34 cellular contexts compared by ENCODE assay signal in genomic region chr2:241182126-241182525, GRCh38.
"Had no signal": no experiment of that assay in that cellular context is flagged by ENCODE, and none has a peak within 500 bp of the region (broad histone marks: within the 10 kb centered on the region; RNA-seq: fewer than 3 reads in every experiment).

No MANE protein-coding gene starts in this region.

- H3K4me3 ChIP-seq: MG63 had no signal

- H3K27me3 ChIP-seq: MG63 had no signal

- H3K27ac ChIP-seq: KMS-11 had no signal

- H3K9me3 ChIP-seq: MG63 had no signal

- H3K4me2 ChIP-seq: KMS-11 had no signal

- DNase-seq: Karpas-422, Kasumi-1, MG63, MM.1S, MV-4-11, NCI-H1048, NCI-H1092, NCI-H1092 treated with DMSO at 0.1 percent for 48 hours, NCI-H1105, NCI-H1105 treated with DMSO at 0.1 percent for 48 hours, NCI-H1417, NCI-H1417 treated with DMSO at 0.1 percent for 48 hours, NCI-H1436, NCI-H1436 treated with DMSO at 0.1 percent for 48 hours, NCI-H146, NCI-H1694, NCI-H1694 treated with DMSO at 0.1 percent for 48 hours, NCI-H187, NCI-H187 treated with DMSO at 0.1 percent for 48 hours, NCI-H1930, NCI-H2029, NCI-H2029 treated with DMSO at 0.1 percent for 48 hours, NCI-H2081, NCI-H2081 treated with DMSO at 0.1 percent for 48 hours, NCI-H2107, NCI-H2171, NCI-H2171 treated with DMSO at 0.1 percent for 48 hours, NCI-H2227 treated with DMSO at 0.1 percent for 48 hours, NCI-H226, NCI-H345, NCI-H446, NCI-H446 treated with DMSO at 0.1 percent for 48 hours, NCI-H510A had no signal
